ENCODE assay signal across 14 cellular contexts in genomic region chr5:150600951-150601773, GRCh38. TPM values are rescaled to one million over a fixed set of nuclear protein-coding genes. Genes with fewer than 3 reads are reported as not detected.
A peak's percentile ranks its signal among the peaks of the same experiment; 100 is the strongest.
DNase-seq lines count a peak whose midpoint lies in the region; ATAC-seq and TF ChIP-seq lines count a peak whose summit lies in the region.
"Had no signal": no experiment of that assay in that cellular context is flagged by ENCODE, and none has a peak within 500 bp of the region (broad histone marks: within the 10 kb centered on the region; RNA-seq: fewer than 3 reads in every experiment).

No MANE protein-coding gene starts in this region.

- H3K27me3 Mint-ChIP-seq in Calu3 (ENCODE audit: unreplicated experiment), result peaks cover 8% of the 10 kb centered on the region

- CTCF ChIA-PET in Calu3 (lab: Charles Lee), result no interaction called here

- H3K79me2 ChIP-seq in osteoblast (ENCODE audit: insufficient read depth, low read length), result no peaks in the 10 kb centered on the region

- DNase-seq in DMS 273 (lab: John Stamatoyannopoulos, UW; ENCODE audit: unreplicated experiment), result peak; percentile 21
- no peak for DNase-seq in DMS 273 treated with DMSO at 0.1 percent for 48 hours (lab: John Stamatoyannopoulos, UW)
- no peak for DNase-seq in esophagus squamous epithelium (lab: John Stamatoyannopoulos, UW)
- DNase-seq in osteoblast (ENCODE audit: insufficient read length, low spot score, missing footprints), result peak; percentile 80
- no peak for DNase-seq in upper lobe of right lung
- DNase-seq in Calu3, result no peak
- no peak for DNase-seq in SIG-M5 treated with dmso at 0.1 percent for 504 hours (lab: John Stamatoyannopoulos, UW; ENCODE audit: unreplicated experiment)
- no peak for DNase-seq in activated CD4-positive, alpha-beta T cell treated with anti-CD3 and anti-CD28 coated beads for 4 hours
- DNase-seq: activated effector memory CD4-positive, alpha-beta T cell treated with Interleukin-2 at 50 U/mL for 16 hours; NCI-H2171; T-helper 2 cell; testis had no signal

- TF ChIP-seq POLR2A in esophagus squamous epithelium (IDR thresholded peaks at IDR 0.05), result no peak

- H3K27ac ChIP-seq in esophagus squamous epithelium, result peak overlapping the region in 3 of 4 donors; percentile 56 to 72 (median 60)
- no peak overlapping the region for H3K27ac ChIP-seq in osteoblast (ENCODE audit: low read depth, low read length)
- peak overlapping the region; percentile 17 for H3K27ac ChIP-seq in upper lobe of right lung
- H3K27ac ChIP-seq: 22Rv1, testis had no signal

- BruUV-seq in Calu3 (replicated peaks; lab: Mats Ljungman, UMichigan), result no TSS peak

- H3K4me3 ChIP-seq in esophagus squamous epithelium, result no peak overlapping the region
- no peak overlapping the region for H3K4me3 ChIP-seq in osteoblast (ENCODE audit: insufficient read depth, low read length)
- no peak overlapping the region for H3K4me3 ChIP-seq in upper lobe of right lung
- H3K4me3 ChIP-seq: GM23338, testis had no signal

- H3K27me3 ChIP-seq in esophagus squamous epithelium (no peaks in the 10 kb centered on the region), osteoblast (ENCODE audit: insufficient read depth, low read length) (peaks cover 2% of the 10 kb centered on the region), upper lobe of right lung (no peaks in the 10 kb centered on the region)
- H3K27me3 ChIP-seq: testis had no signal

- intact Hi-C loops in esophagus squamous epithelium (cut with DNase I), result no loop called here
- intact Hi-C loops in upper lobe of right lung (cut with DNase I), result no loop called here
- intact Hi-C loops in Calu3 (cut with micrococcal nuclease; ENCODE audit: unreplicated experiment), result no loop called here

- no peaks in the 10 kb centered on the region for H3K9me3 Mint-ChIP-seq in Calu3 (ENCODE audit: low read depth, unreplicated experiment)
- H3K9me3 Mint-ChIP-seq: GM23338 had no signal

- peaks cover 16 to 52% (median 41%) of the 10 kb centered on the region in 3 donors for H3K4me1 ChIP-seq in esophagus squamous epithelium
- H3K4me1 ChIP-seq in osteoblast (ENCODE audit: insufficient read depth, low read length), result peaks cover 3% of the 10 kb centered on the region
- H3K4me1 ChIP-seq in upper lobe of right lung, result peaks cover 11% of the 10 kb centered on the region

- no peak overlapping the region for H3K4me3 Mint-ChIP-seq in Calu3 (ENCODE audit: low read depth, unreplicated experiment)
- H3K4me3 Mint-ChIP-seq: GM23338 had no signal

- 27 to 38% methylated on average over 9 to 12 of the region's 28 CpGs for WGBS in esophagus squamous epithelium, 2 donors

- peaks cover 19% of the 10 kb centered on the region for H3K4me1 Mint-ChIP-seq in Calu3 (ENCODE audit: low read depth, unreplicated experiment)

- TF ChIP-seq CTCF in esophagus squamous epithelium (IDR thresholded peaks at IDR 0.05), result no peak
- TF ChIP-seq CTCF in osteoblast (IDR thresholded peaks at IDR 0.05; ENCODE audit: extremely low read depth, low read depth, low read length), result no peak
- no peak for TF ChIP-seq CTCF in upper lobe of right lung (IDR thresholded peaks at IDR 0.05)
- TF ChIP-seq CTCF in Calu3 (IDR thresholded peaks at IDR 0.05; ENCODE audit: unreplicated experiment), result no peak

- no peak overlapping the region for H3K4me2 ChIP-seq in osteoblast (ENCODE audit: insufficient read depth, low read length)
- H3K4me2 ChIP-seq: GM23338 had no signal

- H3K36me3 Mint-ChIP-seq in Calu3 (ENCODE audit: insufficient read depth, unreplicated experiment), result peaks cover 9% of the 10 kb centered on the region

- H3K27ac Mint-ChIP-seq in Calu3 (ENCODE audit: unreplicated experiment), result no peak overlapping the region
- H3K27ac Mint-ChIP-seq: GM23338 had no signal

- H3K9me3 ChIP-seq in esophagus squamous epithelium (no peaks in the 10 kb centered on the region), osteoblast (ENCODE audit: low read depth, low read length) (no peaks in the 10 kb centered on the region), upper lobe of right lung (no peaks in the 10 kb centered on the region)
- H3K9me3 ChIP-seq: testis had no signal

- peak; percentile 9 for ATAC-seq in upper lobe of right lung
- ATAC-seq: GM23338 had no signal

- no peaks in the 10 kb centered on the region for H4K20me1 ChIP-seq in osteoblast (ENCODE audit: insufficient read depth, low read length)

- H3K36me3 ChIP-seq in esophagus squamous epithelium (no peaks in the 10 kb centered on the region), osteoblast (ENCODE audit: insufficient read depth, low read length) (no peaks in the 10 kb centered on the region), upper lobe of right lung (no peaks in the 10 kb centered on the region)

- no peak overlapping the region for H2AFZ ChIP-seq in osteoblast (ENCODE audit: low read length)
- H2AFZ ChIP-seq: GM23338 had no signal

RNA-seq across cellular contexts. Expression of gene SYNPO, which starts 39.3 kb away (rescaled TPM):
- total RNA-seq in esophagus squamous epithelium, result 1 to 10 TPM; 2.5 to 8.8 (median 5.6) TPM
- 2.7 and 4.0 TPM in 2 replicates for total RNA-seq in osteoblast
- total RNA-seq in upper lobe of right lung, result 151 TPM
- total RNA-seq in Calu3 (2022), result 0.92 and 2.5 TPM in 2 replicates

RNA-seq across cellular contexts. Expression of gene MYOZ3, which starts 59.9 kb away (rescaled TPM):
- total RNA-seq in esophagus squamous epithelium (under 1 TPM in 1 of 4 donors, not detected in 3; under 0.01 TPM), osteoblast (under 0.01 TPM in 1 of 2 replicates, not detected in the other), upper lobe of right lung (1.7 TPM), Calu3 (2022) (not detected in 2 replicates)

Comparison
In these comparisons a context has a peak if more than half of its experiments do, and no peak if none do; other contexts are left out.
1. DNase-seq: peak in DMS 273 (single experiment) and osteoblast (single experiment); none in DMS 273 treated with DMSO at 0.1 percent for 48 hours (single experiment), esophagus squamous epithelium (single experiment), upper lobe of right lung (single experiment), Calu3 (single experiment), SIG-M5 treated with dmso at 0.1 percent for 504 hours (single experiment) and activated CD4-positive, alpha-beta T cell treated with anti-CD3 and anti-CD28 coated beads for 4 hours (0 of 2).
2. RNA of gene SYNPO, which starts 39.3 kb away (total RNA-seq): 151 TPM in upper lobe of right lung (single experiment); 2.5 to 8.8 TPM in esophagus squamous epithelium, 2.7 to 4.0 TPM in osteoblast and 0.92 to 2.5 TPM in Calu3; every median in the first group is over 10 times any median in the second.